ENCODE assay signal across 9 cellular contexts in genomic region chr15:78950906-78951840, GRCh38. TPM values are rescaled to one million over a fixed set of nuclear protein-coding genes. Genes with fewer than 3 reads are reported as not detected.
DNase-seq lines count a peak whose midpoint lies in the region; ATAC-seq and TF ChIP-seq lines count a peak whose summit lies in the region.
"Had no signal": no experiment of that assay in that cellular context is flagged by ENCODE, and none has a peak within 500 bp of the region (broad histone marks: within the 10 kb centered on the region; RNA-seq: fewer than 3 reads in every experiment).

No MANE protein-coding gene starts in this region.

- peaks cover 1% of the 10 kb centered on the region for H3K27me3 ChIP-seq in BJ (ENCODE audit: control insufficient read depth, insufficient read depth, low read length)

- no peaks in the 10 kb centered on the region for H3K9me3 Mint-ChIP-seq in memory B cell
- no peaks in the 10 kb centered on the region for H3K9me3 Mint-ChIP-seq in natural killer cell
- H3K9me3 Mint-ChIP-seq in glutamatergic neuron (ENCODE audit: unreplicated experiment) = peaks cover 5% of the 10 kb centered on the region

- peaks cover 27% of the 10 kb centered on the region for H3K4me1 Mint-ChIP-seq in memory B cell
- H3K4me1 Mint-ChIP-seq in natural killer cell = no peaks in the 10 kb centered on the region
- H3K4me1 Mint-ChIP-seq in glutamatergic neuron (ENCODE audit: low read depth, unreplicated experiment) = no peaks in the 10 kb centered on the region

- no peak overlapping the region for H3K27ac Mint-ChIP-seq in memory B cell
- no peak overlapping the region for H3K27ac Mint-ChIP-seq in natural killer cell
- no peak overlapping the region for H3K27ac Mint-ChIP-seq in glutamatergic neuron (ENCODE audit: unreplicated experiment)

- CTCF ChIA-PET in BJ (lab: Yijun Ruan, JAX) = interaction anchor here (0.7 to 1.0 kb wide), 3 partner anchors 14 to 234 kb away, joined by 3 read pairs; no protein-coding TSS in a partner anchor

- POLR2A ChIA-PET in BJ (lab: Charles Lee) = no interaction called here

- H3K4me3 ChIP-seq in BJ (ENCODE audit: low read depth, low read length) = no peak overlapping the region

- peak overlapping the region; percentile 22 for H3K4me3 Mint-ChIP-seq in memory B cell
- H3K4me3 Mint-ChIP-seq in natural killer cell = no peak overlapping the region
- H3K4me3 Mint-ChIP-seq in glutamatergic neuron (ENCODE audit: unreplicated experiment) = no peak overlapping the region

- DNase-seq in BJ (ENCODE audit: low read depth) (no peak), HuH-7.5 (ENCODE audit: low spot score) (peak; percentile 65), cerebellar cortex (ENCODE audit: low spot score) (peak; percentile 32), memory B cell (ENCODE audit: low spot score in 2 of 2) (peak in 1 of 2 donors; percentile 33), natural killer cell (no peak), glutamatergic neuron (no peak), NCI-H1417 (lab: John Stamatoyannopoulos, UW) (no peak)
- DNase-seq in activated CD4-positive, alpha-beta T cell treated with anti-CD3 and anti-CD28 coated beads, Interleukin-2, amount 50 U/mL, for 48 hours = no peak
- DNase-seq: stimulated activated CD4-positive, alpha-beta T cell treated with anti-CD3 and anti-CD28 coated beads, Interleukin-4, amount 100 ng/mL, for 24 hours had no signal

- H3K27me3 Mint-ChIP-seq in memory B cell = no peaks in the 10 kb centered on the region
- H3K27me3 Mint-ChIP-seq in natural killer cell (ENCODE audit: low read depth in 2 of 2) = peaks cover 7 to 8% of the 10 kb centered on the region in 2 donors
- peaks cover 6% of the 10 kb centered on the region for H3K27me3 Mint-ChIP-seq in glutamatergic neuron (ENCODE audit: unreplicated experiment)

- H3K36me3 ChIP-seq in BJ (ENCODE audit: control insufficient read depth, insufficient read depth, low read length) = no peaks in the 10 kb centered on the region

- H3K36me3 Mint-ChIP-seq in memory B cell (no peaks in the 10 kb centered on the region), natural killer cell (no peaks in the 10 kb centered on the region), glutamatergic neuron (ENCODE audit: unreplicated experiment) (no peaks in the 10 kb centered on the region)

- TF ChIP-seq CTCF in BJ (IDR thresholded peaks at IDR 0.05; ENCODE audit: insufficient read depth, low read depth, low read length) (peak; percentile 46), natural killer cell (IDR thresholded peaks at IDR 0.05) (no peak), glutamatergic neuron (IDR thresholded peaks at IDR 0.05; ENCODE audit: partially characterized antibody, unreplicated experiment) (no peak)

- intact Hi-C loops in natural killer cell (cut with micrococcal nuclease) = no loop called here

- ATAC-seq in memory B cell (ENCODE audit: low read depth) = peak; percentile 94
- ATAC-seq in natural killer cell = no peak

RNA-seq across cellular contexts. Expression of gene CTSH, which starts 6.3 kb away (rescaled TPM):
- 30.9 and 40.2 TPM in 2 replicates for polyA plus RNA-seq in BJ (2011; rRNA removed)
- 7.5 and 10.2 TPM in 2 replicates for polyA minus RNA-seq in BJ (2011; rRNA and poly(A)+ RNA removed)
- total RNA-seq in natural killer cell (10 to 100 TPM in 1 of 3 donors, 1 to 10 TPM in 2; 8.8 to 18.1 (median 9.7) TPM), glutamatergic neuron (ENCODE audit: unreplicated experiment) (not detected)

Comparison
In these comparisons a context has a peak if more than half of its experiments do, and no peak if none do; other contexts are left out.
1. DNase-seq: peak in HuH-7.5 (single experiment) and cerebellar cortex (single experiment); none in BJ (single experiment), natural killer cell (single experiment), glutamatergic neuron (single experiment), activated CD4-positive, alpha-beta T cell treated with anti-CD3 and anti-CD28 coated beads, Interleukin-2, amount 50 U/mL, for 48 hours (0 of 2) and NCI-H1417 (0 of 3).